In the genomic region with DNA sequence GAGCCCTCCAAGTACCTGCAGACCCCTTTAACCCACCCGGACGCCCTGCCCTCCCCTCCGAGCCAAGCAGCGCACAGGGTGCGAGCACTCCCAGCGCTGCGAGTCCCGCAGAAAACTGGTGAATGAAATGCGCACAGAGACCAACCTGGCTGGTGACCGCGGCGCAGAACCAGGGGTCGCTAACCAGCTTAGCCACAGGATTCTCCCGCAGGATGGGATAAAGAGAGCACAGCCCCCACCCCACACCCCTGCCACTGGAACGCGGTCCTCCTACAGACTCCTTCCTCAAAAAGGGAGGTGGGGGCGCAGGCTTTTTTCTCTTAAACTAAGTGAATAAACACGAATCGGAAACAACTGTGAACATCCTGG, we compare ENCODE assay signal across 1 cellular context.
TF ChIP-seq lines count a peak whose summit lies in the region.

No MANE protein-coding gene starts in this region.

TF ChIP-seq in GM23338, 12 proteins besides CTCF, POLR2A, EP300 and RAD21 (continued from another document):
- TF ChIP-seq, protein P1, sequence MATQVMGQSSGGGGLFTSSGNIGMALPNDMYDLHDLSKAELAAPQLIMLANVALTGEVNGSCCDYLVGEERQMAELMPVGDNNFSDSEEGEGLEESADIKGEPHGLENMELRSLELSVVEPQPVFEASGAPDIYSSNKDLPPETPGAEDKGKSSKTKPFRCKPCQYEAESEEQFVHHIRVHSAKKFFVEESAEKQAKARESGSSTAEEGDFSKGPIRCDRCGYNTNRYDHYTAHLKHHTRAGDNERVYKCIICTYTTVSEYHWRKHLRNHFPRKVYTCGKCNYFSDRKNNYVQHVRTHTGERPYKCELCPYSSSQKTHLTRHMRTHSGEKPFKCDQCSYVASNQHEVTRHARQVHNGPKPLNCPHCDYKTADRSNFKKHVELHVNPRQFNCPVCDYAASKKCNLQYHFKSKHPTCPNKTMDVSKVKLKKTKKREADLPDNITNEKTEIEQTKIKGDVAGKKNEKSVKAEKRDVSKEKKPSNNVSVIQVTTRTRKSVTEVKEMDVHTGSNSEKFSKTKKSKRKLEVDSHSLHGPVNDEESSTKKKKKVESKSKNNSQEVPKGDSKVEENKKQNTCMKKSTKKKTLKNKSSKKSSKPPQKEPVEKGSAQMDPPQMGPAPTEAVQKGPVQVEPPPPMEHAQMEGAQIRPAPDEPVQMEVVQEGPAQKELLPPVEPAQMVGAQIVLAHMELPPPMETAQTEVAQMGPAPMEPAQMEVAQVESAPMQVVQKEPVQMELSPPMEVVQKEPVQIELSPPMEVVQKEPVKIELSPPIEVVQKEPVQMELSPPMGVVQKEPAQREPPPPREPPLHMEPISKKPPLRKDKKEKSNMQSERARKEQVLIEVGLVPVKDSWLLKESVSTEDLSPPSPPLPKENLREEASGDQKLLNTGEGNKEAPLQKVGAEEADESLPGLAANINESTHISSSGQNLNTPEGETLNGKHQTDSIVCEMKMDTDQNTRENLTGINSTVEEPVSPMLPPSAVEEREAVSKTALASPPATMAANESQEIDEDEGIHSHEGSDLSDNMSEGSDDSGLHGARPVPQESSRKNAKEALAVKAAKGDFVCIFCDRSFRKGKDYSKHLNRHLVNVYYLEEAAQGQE (IDR thresholded peaks at IDR 0.05; ENCODE audit: unreplicated experiment): no peak
- no peak for TF ChIP-seq EZH2 (IDR thresholded peaks at IDR 0.05; ENCODE audit: low read depth, unreplicated experiment)
- TF ChIP-seq, protein P2, sequence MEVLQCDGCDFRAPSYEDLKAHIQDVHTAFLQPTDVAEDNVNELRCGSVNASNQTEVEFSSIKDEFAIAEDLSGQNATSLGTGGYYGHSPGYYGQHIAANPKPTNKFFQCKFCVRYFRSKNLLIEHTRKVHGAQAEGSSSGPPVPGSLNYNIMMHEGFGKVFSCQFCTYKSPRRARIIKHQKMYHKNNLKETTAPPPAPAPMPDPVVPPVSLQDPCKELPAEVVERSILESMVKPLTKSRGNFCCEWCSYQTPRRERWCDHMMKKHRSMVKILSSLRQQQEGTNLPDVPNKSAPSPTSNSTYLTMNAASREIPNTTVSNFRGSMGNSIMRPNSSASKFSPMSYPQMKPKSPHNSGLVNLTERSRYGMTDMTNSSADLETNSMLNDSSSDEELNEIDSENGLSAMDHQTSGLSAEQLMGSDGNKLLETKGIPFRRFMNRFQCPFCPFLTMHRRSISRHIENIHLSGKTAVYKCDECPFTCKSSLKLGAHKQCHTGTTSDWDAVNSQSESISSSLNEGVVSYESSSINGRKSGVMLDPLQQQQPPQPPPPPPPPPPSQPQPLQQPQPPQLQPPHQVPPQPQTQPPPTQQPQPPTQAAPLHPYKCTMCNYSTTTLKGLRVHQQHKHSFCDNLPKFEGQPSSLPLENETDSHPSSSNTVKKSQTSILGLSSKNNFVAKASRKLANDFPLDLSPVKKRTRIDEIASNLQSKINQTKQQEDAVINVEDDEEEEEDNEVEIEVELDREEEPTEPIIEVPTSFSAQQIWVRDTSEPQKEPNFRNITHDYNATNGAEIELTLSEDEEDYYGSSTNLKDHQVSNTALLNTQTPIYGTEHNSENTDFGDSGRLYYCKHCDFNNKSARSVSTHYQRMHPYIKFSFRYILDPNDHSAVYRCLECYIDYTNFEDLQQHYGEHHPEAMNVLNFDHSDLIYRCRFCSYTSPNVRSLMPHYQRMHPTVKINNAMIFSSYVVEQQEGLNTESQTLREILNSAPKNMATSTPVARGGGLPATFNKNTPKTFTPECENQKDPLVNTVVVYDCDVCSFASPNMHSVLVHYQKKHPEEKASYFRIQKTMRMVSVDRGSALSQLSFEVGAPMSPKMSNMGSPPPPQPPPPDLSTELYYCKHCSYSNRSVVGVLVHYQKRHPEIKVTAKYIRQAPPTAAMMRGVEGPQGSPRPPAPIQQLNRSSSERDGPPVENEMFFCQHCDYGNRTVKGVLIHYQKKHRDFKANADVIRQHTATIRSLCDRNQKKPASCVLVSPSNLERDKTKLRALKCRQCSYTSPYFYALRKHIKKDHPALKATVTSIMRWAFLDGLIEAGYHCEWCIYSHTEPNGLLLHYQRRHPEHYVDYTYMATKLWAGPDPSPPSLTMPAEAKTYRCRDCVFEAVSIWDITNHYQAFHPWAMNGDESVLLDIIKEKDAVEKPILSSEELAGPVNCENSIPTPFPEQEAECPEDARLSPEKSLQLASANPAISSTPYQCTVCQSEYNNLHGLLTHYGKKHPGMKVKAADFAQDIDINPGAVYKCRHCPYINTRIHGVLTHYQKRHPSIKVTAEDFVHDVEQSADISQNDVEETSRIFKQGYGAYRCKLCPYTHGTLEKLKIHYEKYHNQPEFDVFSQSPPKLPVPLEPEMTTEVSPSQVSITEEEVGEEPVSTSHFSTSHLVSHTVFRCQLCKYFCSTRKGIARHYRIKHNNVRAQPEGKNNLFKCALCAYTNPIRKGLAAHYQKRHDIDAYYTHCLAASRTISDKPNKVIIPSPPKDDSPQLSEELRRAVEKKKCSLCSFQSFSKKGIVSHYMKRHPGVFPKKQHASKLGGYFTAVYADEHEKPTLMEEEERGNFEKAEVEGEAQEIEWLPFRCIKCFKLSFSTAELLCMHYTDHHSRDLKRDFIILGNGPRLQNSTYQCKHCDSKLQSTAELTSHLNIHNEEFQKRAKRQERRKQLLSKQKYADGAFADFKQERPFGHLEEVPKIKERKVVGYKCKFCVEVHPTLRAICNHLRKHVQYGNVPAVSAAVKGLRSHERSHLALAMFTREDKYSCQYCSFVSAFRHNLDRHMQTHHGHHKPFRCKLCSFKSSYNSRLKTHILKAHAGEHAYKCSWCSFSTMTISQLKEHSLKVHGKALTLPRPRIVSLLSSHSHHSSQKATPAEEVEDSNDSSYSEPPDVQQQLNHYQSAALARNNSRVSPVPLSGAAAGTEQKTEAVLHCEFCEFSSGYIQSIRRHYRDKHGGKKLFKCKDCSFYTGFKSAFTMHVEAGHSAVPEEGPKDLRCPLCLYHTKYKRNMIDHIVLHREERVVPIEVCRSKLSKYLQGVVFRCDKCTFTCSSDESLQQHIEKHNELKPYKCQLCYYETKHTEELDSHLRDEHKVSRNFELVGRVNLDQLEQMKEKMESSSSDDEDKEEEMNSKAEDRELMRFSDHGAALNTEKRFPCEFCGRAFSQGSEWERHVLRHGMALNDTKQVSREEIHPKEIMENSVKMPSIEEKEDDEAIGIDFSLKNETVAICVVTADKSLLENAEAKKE (CRISPR knock-in tag; IDR thresholded peaks at IDR 0.05): no peak
